1 cellular context compared by ENCODE assay signal in the genomic region with DNA sequence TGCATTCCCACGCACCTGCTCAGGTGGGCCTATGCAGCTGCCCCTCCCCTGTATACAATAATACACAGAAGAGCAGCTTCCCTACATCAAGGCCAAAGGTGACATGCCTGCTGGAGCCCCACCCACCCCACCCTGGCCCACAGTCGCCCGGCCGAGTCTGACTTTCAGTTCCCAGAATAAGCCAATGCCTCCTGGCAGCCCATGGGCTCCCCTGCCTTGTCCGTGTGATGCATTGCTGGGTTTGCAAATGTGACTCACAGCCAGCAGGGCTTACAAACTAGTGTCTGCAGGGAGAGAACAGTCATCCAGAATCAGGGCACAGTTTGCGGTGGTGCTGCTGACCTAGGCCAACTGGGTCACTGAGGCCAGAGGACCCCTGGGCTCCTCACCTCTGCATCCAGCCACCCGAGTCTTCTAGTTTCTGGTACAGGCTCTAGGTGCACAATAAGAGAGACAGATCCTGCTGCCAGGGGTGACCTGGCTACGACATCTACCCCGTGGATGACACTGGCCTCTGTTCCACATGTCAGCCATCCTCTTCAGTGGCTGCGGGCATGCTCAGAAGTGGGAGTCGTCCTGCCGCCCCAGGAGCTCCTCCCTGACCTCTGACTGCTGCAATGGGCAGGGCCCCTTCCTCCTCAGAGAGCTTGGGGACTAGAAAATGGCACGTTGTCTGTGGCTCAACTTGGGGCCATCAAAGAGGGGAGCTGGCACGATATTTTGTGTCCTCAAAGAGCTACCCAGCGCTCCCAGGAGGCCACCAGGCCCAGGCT.
TF ChIP-seq lines count a peak whose summit lies in the region.

No MANE protein-coding gene starts in this region.

TF ChIP-seq in SK-N-SH treated with all-trans-retinoic acid at 6 μM for 48 hours, 23 proteins besides CTCF, POLR2A, EP300 and RAD21 (continued from another document):
- TF ChIP-seq, protein P1, sequence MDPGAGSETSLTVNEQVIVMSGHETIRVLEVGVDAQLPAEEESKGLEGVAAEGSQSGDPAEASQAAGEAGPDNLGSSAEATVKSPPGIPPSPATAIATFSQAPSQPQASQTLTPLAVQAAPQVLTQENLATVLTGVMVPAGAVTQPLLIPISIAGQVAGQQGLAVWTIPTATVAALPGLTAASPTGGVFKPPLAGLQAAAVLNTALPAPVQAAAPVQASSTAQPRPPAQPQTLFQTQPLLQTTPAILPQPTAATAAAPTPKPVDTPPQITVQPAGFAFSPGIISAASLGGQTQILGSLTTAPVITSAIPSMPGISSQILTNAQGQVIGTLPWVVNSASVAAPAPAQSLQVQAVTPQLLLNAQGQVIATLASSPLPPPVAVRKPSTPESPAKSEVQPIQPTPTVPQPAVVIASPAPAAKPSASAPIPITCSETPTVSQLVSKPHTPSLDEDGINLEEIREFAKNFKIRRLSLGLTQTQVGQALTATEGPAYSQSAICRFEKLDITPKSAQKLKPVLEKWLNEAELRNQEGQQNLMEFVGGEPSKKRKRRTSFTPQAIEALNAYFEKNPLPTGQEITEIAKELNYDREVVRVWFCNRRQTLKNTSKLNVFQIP (CRISPR knock-in tag; IDR thresholded peaks at IDR 0.05; ENCODE audit: borderline replicate concordance, low read depth), result no peak
